ENCODE assay signal across 27 cellular contexts in genomic region chr2:72361516-72361915, GRCh38.
"Had no signal": no experiment of that assay in that cellular context is flagged by ENCODE, and none has a peak within 500 bp of the region (broad histone marks: within the 10 kb centered on the region; RNA-seq: fewer than 3 reads in every experiment).

No MANE protein-coding gene starts in this region.

- H3K27me3 ChIP-seq: adrenal gland, body of pancreas, esophagus squamous epithelium, gastroesophageal sphincter had no signal

- H3K4me3 ChIP-seq: adrenal gland, body of pancreas, esophagus squamous epithelium, gastroesophageal sphincter had no signal

- DNase-seq: activated B cell treated with CpG ODN at 0.5 μM for 24 hours; activated CD4-positive, alpha-beta T cell treated with anti-CD3 and anti-CD28 coated beads for 48 hours; activated CD4-positive, alpha-beta T cell treated with anti-CD3 and anti-CD28 coated beads, Interleukin-2, amount 50 U/mL, for 1 hour; activated CD4-positive, alpha-beta T cell treated with anti-CD3 and anti-CD28 coated beads, Interleukin-2, amount 50 U/mL, for 48 hours; activated CD8-positive, alpha-beta memory T cell treated with anti-CD3 and anti-CD28 coated beads for 24 hours; activated CD8-positive, alpha-beta T cell treated with anti-CD3 and anti-CD28 coated beads for 36 hours; activated effector memory CD4-positive, alpha-beta T cell treated with anti-CD3 and anti-CD28 coated beads, Interleukin-2, amount 50 U/mL, for 16 hours; activated naive CD4-positive, alpha-beta T cell treated with anti-CD3 and anti-CD28 coated beads for 36 hours; activated naive CD8-positive, alpha-beta T cell treated with anti-CD3 and anti-CD28 coated beads for 36 hours; activated naive CD8-positive, alpha-beta T cell treated with anti-CD3 and anti-CD28 coated beads, Interleukin-2, amount 50 U/mL, for 24 hours; activated T-cell treated with anti-CD3 and anti-CD28 coated beads, Interleukin-2, amount 50 U/mL, for 4 hours; adrenal gland; amygdala; aorta; body of pancreas; caudate nucleus; cortex of kidney; dermis blood vessel endothelial cell; effector CD4-positive, alpha-beta T cell; effector memory CD8-positive, alpha-beta T cell; esophagus squamous epithelium; foreskin melanocyte; T-helper 1 cell; T-helper 17 cell; T1000; WERI-Rb-1 had no signal

- H3K27ac ChIP-seq: adrenal gland, body of pancreas, esophagus squamous epithelium, gastroesophageal sphincter, WERI-Rb-1 had no signal

- H3K9me3 ChIP-seq: adrenal gland, body of pancreas, esophagus squamous epithelium, gastroesophageal sphincter had no signal

- H3K4me1 ChIP-seq: adrenal gland, body of pancreas, esophagus squamous epithelium, gastroesophageal sphincter had no signal

- H3K36me3 ChIP-seq: adrenal gland, esophagus squamous epithelium, WERI-Rb-1 had no signal
